1 cellular context compared by ENCODE assay signal in genomic region chr9:114272739-114273431, GRCh38.
TF ChIP-seq lines count a peak whose summit lies in the region.

No MANE protein-coding gene starts in this region.

TF ChIP-seq in HepG2, 621 proteins besides CTCF, POLR2A, EP300 and RAD21:
- TF ChIP-seq DBP (CRISPR knock-in tag; IDR thresholded peaks at IDR 0.05; ENCODE audit: not compliant biosample characterization) (no peak), ZMYM3 (CRISPR knock-in tag; IDR thresholded peaks at IDR 0.05) (no peak), ZBTB3 (CRISPR knock-in tag; IDR thresholded peaks at IDR 0.05; ENCODE audit: borderline replicate concordance, low read depth) (no peak), TAF1 (CRISPR knock-in tag; IDR thresholded peaks at IDR 0.05) (no peak), TARDBP (CRISPR knock-in tag; IDR thresholded peaks at IDR 0.05) (no peak), ARID5B (CRISPR knock-in tag; IDR thresholded peaks at IDR 0.05) (no peak), NCOR1 (IDR thresholded peaks at IDR 0.05; ENCODE audit: borderline replicate concordance, low read length) (no peak), ZNF235 (CRISPR knock-in tag; IDR thresholded peaks at IDR 0.05; ENCODE audit: borderline replicate concordance) (no peak), SNAPC2 (CRISPR knock-in tag; IDR thresholded peaks at IDR 0.05) (no peak), POGK (CRISPR knock-in tag; conservative IDR thresholded peaks at IDR 0.05) (no peak), ZNF609 (CRISPR knock-in tag; IDR thresholded peaks at IDR 0.05; ENCODE audit: borderline replicate concordance) (no peak), ZBTB26 (CRISPR knock-in tag; IDR thresholded peaks at IDR 0.05; ENCODE audit: borderline replicate concordance) (no peak), ZNF780A (CRISPR knock-in tag; IDR thresholded peaks at IDR 0.05) (no peak), TMF1 (CRISPR knock-in tag; IDR thresholded peaks at IDR 0.05; ENCODE audit: low read depth) (no peak), RXRB (CRISPR knock-in tag; IDR thresholded peaks at IDR 0.05; ENCODE audit: borderline replicate concordance) (no peak), SNAPC5 (CRISPR knock-in tag; IDR thresholded peaks at IDR 0.05; ENCODE audit: borderline replicate concordance) (no peak)
